Comparison of ENCODE assay signal across 7 cellular contexts in genomic region chr5:181223041-181223728, GRCh38.
DNase-seq lines count a peak whose midpoint lies in the region; ATAC-seq lines count a peak whose summit lies in the region.

Gene TRIM41, plus strand, starts transcription at chr5:181223281. Its CDS starts 719 bp downstream, at chr5:181224000.

- ATAC-seq in GM18907 (IDR thresholded peaks at IDR 0.05; ENCODE audit: unreplicated experiment) (peak; percentile 70), HG03135 (IDR thresholded peaks at IDR 0.05; ENCODE audit: unreplicated experiment) (peak; percentile 62)
- ATAC-seq in central memory CD8-positive, alpha-beta T cell (replicated peaks; ENCODE audit: extremely low read depth, poor library complexity, severe bottlenecking), result peak; percentile 68

- H3K27me3 ChIP-seq in layer of hippocampus (ENCODE audit: control insufficient read depth, insufficient read depth, low read length), result no peaks in the 10 kb centered on the region

- peak within 1 kb of the TSS; percentile 93 for H3K27ac Mint-ChIP-seq in central memory CD8-positive, alpha-beta T cell (ENCODE audit: low read depth)

- H3K36me3 Mint-ChIP-seq in central memory CD8-positive, alpha-beta T cell (ENCODE audit: insufficient read depth), result peaks cover 56% of the 10 kb centered on the region

- peak; percentile 95 for DNase-seq in T-helper 22 cell (ENCODE audit: low read depth)
- peak; percentile 92 to 96 for DNase-seq in central memory CD8-positive, alpha-beta T cell (ENCODE audit: low spot score in 2 of 2)
- peak; percentile 98 for DNase-seq in stimulated activated CD4-positive, alpha-beta T cell treated with anti-CD3 and anti-CD28 coated beads, Interleukin-2, amount 100 ng/mL, for 24 hours
- no peak for DNase-seq in NCI-H69 (lab: John Stamatoyannopoulos, UW)

- peak within 1 kb of the TSS; percentile 90 for H3K4me3 Mint-ChIP-seq in central memory CD8-positive, alpha-beta T cell

- H3K4me1 Mint-ChIP-seq in central memory CD8-positive, alpha-beta T cell, result peaks cover 63% of the 10 kb centered on the region

- H3K27me3 Mint-ChIP-seq in central memory CD8-positive, alpha-beta T cell, result peaks cover 10% of the 10 kb centered on the region

- H3K27ac ChIP-seq in layer of hippocampus (ENCODE audit: low read depth, low read length), result peak within 1 kb of the TSS; percentile 96

- H3K9me3 Mint-ChIP-seq in central memory CD8-positive, alpha-beta T cell, result peaks cover 6% of the 10 kb centered on the region
